In the genomic region with DNA sequence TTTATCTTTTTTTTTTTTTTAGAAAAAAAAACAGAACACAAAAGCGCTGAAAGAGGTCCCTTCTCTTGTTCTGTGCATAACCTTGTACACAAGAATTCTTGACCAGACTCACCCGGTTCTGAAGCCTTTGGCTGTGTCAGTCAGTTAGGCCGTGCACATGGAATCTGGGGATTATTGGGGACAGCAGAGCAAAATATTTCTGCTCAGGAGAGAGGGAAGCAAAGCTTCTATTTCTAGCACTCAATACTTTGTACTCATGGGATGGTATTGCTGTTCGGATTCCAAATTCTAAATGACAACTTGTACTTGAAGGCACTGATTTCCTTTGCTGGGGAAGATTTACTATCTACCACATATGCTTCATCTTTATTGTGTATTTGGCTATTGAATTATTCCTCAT, we compare ENCODE assay signal across 2 cellular contexts.
TF ChIP-seq lines count a peak whose summit lies in the region.

No MANE protein-coding gene starts in this region.

TF ChIP-seq in SK-N-SH, 30 proteins besides CTCF, POLR2A, EP300 and RAD21 (continued from another document):
- TF ChIP-seq IRF3 (IDR thresholded peaks at IDR 0.05; ENCODE audit: low read depth, low read length) (no peak), TCF12 (IDR thresholded peaks at IDR 0.05) (no peak), YY1 (IDR thresholded peaks at IDR 0.05; ENCODE audit: low read depth) (no peak), GATA2 (CRISPR knock-in tag; IDR thresholded peaks at IDR 0.05) (no peak), MXI1 (IDR thresholded peaks at IDR 0.05; ENCODE audit: low read depth, low read length) (no peak), RCOR1 (IDR thresholded peaks at IDR 0.05; ENCODE audit: low read length) (no peak)
- TF ChIP-seq, protein P1, sequence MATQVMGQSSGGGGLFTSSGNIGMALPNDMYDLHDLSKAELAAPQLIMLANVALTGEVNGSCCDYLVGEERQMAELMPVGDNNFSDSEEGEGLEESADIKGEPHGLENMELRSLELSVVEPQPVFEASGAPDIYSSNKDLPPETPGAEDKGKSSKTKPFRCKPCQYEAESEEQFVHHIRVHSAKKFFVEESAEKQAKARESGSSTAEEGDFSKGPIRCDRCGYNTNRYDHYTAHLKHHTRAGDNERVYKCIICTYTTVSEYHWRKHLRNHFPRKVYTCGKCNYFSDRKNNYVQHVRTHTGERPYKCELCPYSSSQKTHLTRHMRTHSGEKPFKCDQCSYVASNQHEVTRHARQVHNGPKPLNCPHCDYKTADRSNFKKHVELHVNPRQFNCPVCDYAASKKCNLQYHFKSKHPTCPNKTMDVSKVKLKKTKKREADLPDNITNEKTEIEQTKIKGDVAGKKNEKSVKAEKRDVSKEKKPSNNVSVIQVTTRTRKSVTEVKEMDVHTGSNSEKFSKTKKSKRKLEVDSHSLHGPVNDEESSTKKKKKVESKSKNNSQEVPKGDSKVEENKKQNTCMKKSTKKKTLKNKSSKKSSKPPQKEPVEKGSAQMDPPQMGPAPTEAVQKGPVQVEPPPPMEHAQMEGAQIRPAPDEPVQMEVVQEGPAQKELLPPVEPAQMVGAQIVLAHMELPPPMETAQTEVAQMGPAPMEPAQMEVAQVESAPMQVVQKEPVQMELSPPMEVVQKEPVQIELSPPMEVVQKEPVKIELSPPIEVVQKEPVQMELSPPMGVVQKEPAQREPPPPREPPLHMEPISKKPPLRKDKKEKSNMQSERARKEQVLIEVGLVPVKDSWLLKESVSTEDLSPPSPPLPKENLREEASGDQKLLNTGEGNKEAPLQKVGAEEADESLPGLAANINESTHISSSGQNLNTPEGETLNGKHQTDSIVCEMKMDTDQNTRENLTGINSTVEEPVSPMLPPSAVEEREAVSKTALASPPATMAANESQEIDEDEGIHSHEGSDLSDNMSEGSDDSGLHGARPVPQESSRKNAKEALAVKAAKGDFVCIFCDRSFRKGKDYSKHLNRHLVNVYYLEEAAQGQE (IDR thresholded peaks at IDR 0.05; ENCODE audit: low read depth, low read length), result no peak
- TF ChIP-seq, protein P2, sequence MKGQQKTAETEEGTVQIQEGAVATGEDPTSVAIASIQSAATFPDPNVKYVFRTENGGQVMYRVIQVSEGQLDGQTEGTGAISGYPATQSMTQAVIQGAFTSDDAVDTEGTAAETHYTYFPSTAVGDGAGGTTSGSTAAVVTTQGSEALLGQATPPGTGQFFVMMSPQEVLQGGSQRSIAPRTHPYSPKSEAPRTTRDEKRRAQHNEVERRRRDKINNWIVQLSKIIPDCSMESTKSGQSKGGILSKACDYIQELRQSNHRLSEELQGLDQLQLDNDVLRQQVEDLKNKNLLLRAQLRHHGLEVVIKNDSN (IDR thresholded peaks at IDR 0.05; ENCODE audit: borderline replicate concordance, low read depth), result no peak

TF ChIP-seq in SK-N-SH treated with all-trans-retinoic acid at 6 μM for 48 hours, 23 proteins besides CTCF, POLR2A, EP300 and RAD21 (continued from another document):
- TF ChIP-seq POU6F1 (CRISPR knock-in tag; IDR thresholded peaks at IDR 0.05; ENCODE audit: borderline replicate concordance, low read depth) (no peak), ESRRG (CRISPR knock-in tag; IDR thresholded peaks at IDR 0.05) (no peak), PPARA (CRISPR knock-in tag; IDR thresholded peaks at IDR 0.05; ENCODE audit: borderline replicate concordance) (no peak), TSHZ2 (CRISPR knock-in tag; IDR thresholded peaks at IDR 0.05) (no peak), CSRNP3 (CRISPR knock-in tag; IDR thresholded peaks at IDR 0.05) (no peak), SNAI2 (CRISPR knock-in tag; IDR thresholded peaks at IDR 0.05) (no peak), ZNF70 (CRISPR knock-in tag; IDR thresholded peaks at IDR 0.05) (no peak)
